In the genomic region with DNA sequence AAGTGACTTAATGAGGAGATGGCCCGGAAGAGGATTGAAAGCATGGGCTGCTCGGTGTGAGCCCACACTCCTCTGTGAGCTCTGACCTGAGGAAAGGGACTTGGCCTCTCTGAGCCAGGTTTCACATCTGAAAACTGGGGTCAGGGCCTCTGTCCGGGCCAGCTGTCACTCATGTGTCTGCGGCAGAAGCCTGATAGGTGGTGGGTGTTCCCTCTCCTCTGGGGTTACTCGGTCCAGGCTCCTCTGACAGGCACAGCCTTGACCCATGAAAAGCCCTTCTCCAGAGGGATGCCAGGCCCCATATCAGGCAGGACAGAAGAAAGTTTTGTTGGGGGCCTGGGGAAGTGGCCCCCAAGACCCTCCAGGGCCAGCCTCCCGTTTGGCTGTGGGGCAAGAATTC, we compare ENCODE assay signal across 15 cellular contexts.
"Had no signal": no experiment of that assay in that cellular context is flagged by ENCODE, and none has a peak within 500 bp of the region (broad histone marks: within the 10 kb centered on the region; RNA-seq: fewer than 3 reads in every experiment).

No MANE protein-coding gene starts in this region.

- H3K36me3 Mint-ChIP-seq: mesothelial cell of epicardium had no signal

- H3K27ac Mint-ChIP-seq: activated CD8-positive, alpha-beta T cell treated with anti-CD3 and anti-CD28 coated beads for 36 hours; mesothelial cell of epicardium; stimulated activated naive CD8-positive, alpha-beta T cell treated with anti-CD3 and anti-CD28 coated beads, Interleukin-15, amount 100 ng/mL, for 72 hours had no signal

- H3K4me3 ChIP-seq: prostate gland, testis had no signal

- H3K4me1 ChIP-seq: prostate gland had no signal

- H3K27me3 ChIP-seq: testis had no signal

- DNase-seq: activated CD4-positive, CD25-positive, alpha-beta regulatory T cell treated with anti-CD3 and anti-CD28 coated beads, Interleukin-2, amount 50 U/mL, for 72 hours; activated CD8-positive, alpha-beta memory T cell treated with anti-CD3 and anti-CD28 coated beads, Interleukin-2, amount 50 U/mL, for 4 hours; activated CD8-positive, alpha-beta T cell treated with anti-CD3 and anti-CD28 coated beads for 36 hours; activated naive CD4-positive, alpha-beta T cell; central memory CD4-positive, alpha-beta T cell; cortex of kidney; hypothalamus; stimulated activated CD4-positive, alpha-beta T cell treated with anti-CD3 and anti-CD28 coated beads, Interleukin-12 subunit alpha, Interleukin-12 subunit beta, amount 100 ng/mL, for 4 hours; stimulated activated naive CD8-positive, alpha-beta T cell treated with anti-CD3 and anti-CD28 coated beads, Interleukin-15, amount 100 ng/mL, for 72 hours; SW 1271; T-helper 9 cell; testis had no signal

- H3K27me3 Mint-ChIP-seq: activated CD8-positive, alpha-beta T cell treated with anti-CD3 and anti-CD28 coated beads for 36 hours; stimulated activated naive CD8-positive, alpha-beta T cell treated with anti-CD3 and anti-CD28 coated beads, Interleukin-15, amount 100 ng/mL, for 72 hours had no signal

- H3K9me3 Mint-ChIP-seq: activated CD8-positive, alpha-beta T cell treated with anti-CD3 and anti-CD28 coated beads for 36 hours; mesothelial cell of epicardium had no signal

- H3K36me3 ChIP-seq: prostate gland had no signal

- FAIRE-seq: urothelium cell line had no signal

- H3K9me3 ChIP-seq: prostate gland, testis had no signal

- H3K4me3 Mint-ChIP-seq: activated CD8-positive, alpha-beta T cell treated with anti-CD3 and anti-CD28 coated beads for 36 hours; mesothelial cell of epicardium; stimulated activated naive CD8-positive, alpha-beta T cell treated with anti-CD3 and anti-CD28 coated beads, Interleukin-15, amount 100 ng/mL, for 72 hours had no signal
